Comparison of ENCODE assay signal across 1 cellular context in the genomic region with DNA sequence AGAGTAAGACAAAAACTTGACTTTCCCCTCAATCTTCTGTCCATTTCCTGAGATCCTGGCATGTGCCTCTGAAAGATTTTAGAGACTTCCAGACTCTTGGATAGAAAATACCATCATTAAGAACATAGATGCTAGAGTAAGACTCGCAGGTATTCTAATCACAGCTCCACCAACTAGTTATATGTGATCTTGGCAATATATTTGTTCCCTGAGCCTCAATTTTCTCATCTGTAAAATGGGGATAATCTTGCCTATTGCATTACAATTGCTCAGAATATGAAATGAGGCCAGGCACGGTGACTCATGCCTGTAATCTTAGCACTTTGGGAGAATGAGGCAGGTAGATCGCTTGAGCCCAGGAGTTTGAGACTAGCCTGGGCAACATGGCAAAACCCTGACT.
A peak's percentile ranks its signal among the peaks of the same experiment; 100 is the strongest.
TF ChIP-seq lines count a peak whose summit lies in the region.

No MANE protein-coding gene starts in this region.

TF ChIP-seq in K562, 482 proteins besides CTCF, POLR2A, EP300 and RAD21 (continues in another document):
- TF ChIP-seq, protein P1, sequence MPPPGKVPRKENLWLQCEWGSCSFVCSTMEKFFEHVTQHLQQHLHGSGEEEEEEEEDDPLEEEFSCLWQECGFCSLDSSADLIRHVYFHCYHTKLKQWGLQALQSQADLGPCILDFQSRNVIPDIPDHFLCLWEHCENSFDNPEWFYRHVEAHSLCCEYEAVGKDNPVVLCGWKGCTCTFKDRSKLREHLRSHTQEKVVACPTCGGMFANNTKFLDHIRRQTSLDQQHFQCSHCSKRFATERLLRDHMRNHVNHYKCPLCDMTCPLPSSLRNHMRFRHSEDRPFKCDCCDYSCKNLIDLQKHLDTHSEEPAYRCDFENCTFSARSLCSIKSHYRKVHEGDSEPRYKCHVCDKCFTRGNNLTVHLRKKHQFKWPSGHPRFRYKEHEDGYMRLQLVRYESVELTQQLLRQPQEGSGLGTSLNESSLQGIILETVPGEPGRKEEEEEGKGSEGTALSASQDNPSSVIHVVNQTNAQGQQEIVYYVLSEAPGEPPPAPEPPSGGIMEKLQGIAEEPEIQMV (tag; conservative IDR thresholded peaks at IDR 0.05; ENCODE audit: low read depth), result no peak
- TF ChIP-seq BCOR (IDR thresholded peaks at IDR 0.05) (peak; percentile 87), CBX3 (IDR thresholded peaks at IDR 0.05; ENCODE audit: borderline replicate concordance in 1 of 2, low read length in 2 of 2) (peak in 1 of 2 experiments; percentile 46; a peak in 1 of 3 replicates), MAZ (CRISPR knock-in tag; conservative IDR thresholded peaks at IDR 0.05 in 1 of 2, IDR thresholded peaks at IDR 0.05 in 1 of 2) (no peak), ZNF561 (CRISPR knock-in tag; conservative IDR thresholded peaks at IDR 0.05) (no peak), CCAR2 (IDR thresholded peaks at IDR 0.05; ENCODE audit: low read depth, low read length) (no peak), ZNF316 (IDR thresholded peaks at IDR 0.05) (0 out of 2 replicates have a peak, but pooled peaks have one; percentile 14), SPI1 (IDR thresholded peaks at IDR 0.05; ENCODE audit: borderline replicate concordance, low read depth, low read length) (no peak), GTF2A2 (tag; IDR thresholded peaks at IDR 0.05) (no peak), ZNF583 (CRISPR knock-in tag; IDR thresholded peaks at IDR 0.05) (no peak), ZBED1 (IDR thresholded peaks at IDR 0.05) (no peak), SMARCB1 (IDR thresholded peaks at IDR 0.05; ENCODE audit: insufficient read length, low read depth) (no peak), XRCC5 (IDR thresholded peaks at IDR 0.05; ENCODE audit: low read depth, low read length) (no peak), NCOA6 (IDR thresholded peaks at IDR 0.05) (no peak), RCOR1 (IDR thresholded peaks at IDR 0.05; ENCODE audit: borderline replicate concordance in 1 of 2, low read depth in 2 of 2, low read length in 2 of 2) (no peak), CCNT2 (IDR thresholded peaks at IDR 0.05; ENCODE audit: borderline replicate concordance, extremely low read depth, insufficient read length, low read depth, low read length) (no peak), DNMT1 (IDR thresholded peaks at IDR 0.05) (no peak), SNIP1 (IDR thresholded peaks at IDR 0.05; ENCODE audit: low read depth) (no peak), SMARCA4 (IDR thresholded peaks at IDR 0.05) (no peak), CHD1 (IDR thresholded peaks at IDR 0.05; ENCODE audit: low read length) (no peak), SNRNP70 (optimal IDR thresholded peaks at IDR 0.05; ENCODE audit: low read depth, low read length) (no peak), POLR3G (IDR thresholded peaks at IDR 0.05; ENCODE audit: extremely low read depth, insufficient read length, insufficient replicate concordance) (no peak), SIN3A (IDR thresholded peaks at IDR 0.05; ENCODE audit: borderline replicate concordance in 2 of 2, control insufficient read depth in 1 of 2, low read depth in 2 of 2, low read length in 2 of 2) (no peak)
- TF ChIP-seq, protein P2, sequence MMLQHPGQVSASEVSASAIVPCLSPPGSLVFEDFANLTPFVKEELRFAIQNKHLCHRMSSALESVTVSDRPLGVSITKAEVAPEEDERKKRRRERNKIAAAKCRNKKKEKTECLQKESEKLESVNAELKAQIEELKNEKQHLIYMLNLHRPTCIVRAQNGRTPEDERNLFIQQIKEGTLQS (IDR thresholded peaks at IDR 0.05), result 0 out of 2 replicates have a peak, but pooled peaks have one; percentile 26
- TF ChIP-seq, protein P2 (CRISPR knock-in tag; conservative IDR thresholded peaks at IDR 0.05), result no peak
- TF ChIP-seq, protein P3, sequence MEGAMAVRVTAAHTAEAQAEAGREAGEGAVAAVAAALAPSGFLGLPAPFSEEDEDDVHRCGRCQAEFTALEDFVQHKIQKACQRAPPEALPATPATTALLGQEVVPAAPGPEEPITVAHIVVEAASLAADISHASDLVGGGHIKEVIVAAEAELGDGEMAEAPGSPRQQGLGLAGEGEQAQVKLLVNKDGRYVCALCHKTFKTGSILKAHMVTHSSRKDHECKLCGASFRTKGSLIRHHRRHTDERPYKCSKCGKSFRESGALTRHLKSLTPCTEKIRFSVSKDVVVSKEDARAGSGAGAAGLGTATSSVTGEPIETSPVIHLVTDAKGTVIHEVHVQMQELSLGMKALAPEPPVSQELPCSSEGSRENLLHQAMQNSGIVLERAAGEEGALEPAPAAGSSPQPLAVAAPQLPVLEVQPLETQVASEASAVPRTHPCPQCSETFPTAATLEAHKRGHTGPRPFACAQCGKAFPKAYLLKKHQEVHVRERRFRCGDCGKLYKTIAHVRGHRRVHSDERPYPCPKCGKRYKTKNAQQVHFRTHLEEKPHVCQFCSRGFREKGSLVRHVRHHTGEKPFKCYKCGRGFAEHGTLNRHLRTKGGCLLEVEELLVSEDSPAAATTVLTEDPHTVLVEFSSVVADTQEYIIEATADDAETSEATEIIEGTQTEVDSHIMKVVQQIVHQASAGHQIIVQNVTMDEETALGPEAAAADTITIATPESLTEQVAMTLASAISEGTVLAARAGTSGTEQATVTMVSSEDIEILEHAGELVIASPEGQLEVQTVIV (CRISPR knock-in tag; IDR thresholded peaks at IDR 0.05; ENCODE audit: borderline replicate concordance), result no peak
- TF ChIP-seq, protein P4, sequence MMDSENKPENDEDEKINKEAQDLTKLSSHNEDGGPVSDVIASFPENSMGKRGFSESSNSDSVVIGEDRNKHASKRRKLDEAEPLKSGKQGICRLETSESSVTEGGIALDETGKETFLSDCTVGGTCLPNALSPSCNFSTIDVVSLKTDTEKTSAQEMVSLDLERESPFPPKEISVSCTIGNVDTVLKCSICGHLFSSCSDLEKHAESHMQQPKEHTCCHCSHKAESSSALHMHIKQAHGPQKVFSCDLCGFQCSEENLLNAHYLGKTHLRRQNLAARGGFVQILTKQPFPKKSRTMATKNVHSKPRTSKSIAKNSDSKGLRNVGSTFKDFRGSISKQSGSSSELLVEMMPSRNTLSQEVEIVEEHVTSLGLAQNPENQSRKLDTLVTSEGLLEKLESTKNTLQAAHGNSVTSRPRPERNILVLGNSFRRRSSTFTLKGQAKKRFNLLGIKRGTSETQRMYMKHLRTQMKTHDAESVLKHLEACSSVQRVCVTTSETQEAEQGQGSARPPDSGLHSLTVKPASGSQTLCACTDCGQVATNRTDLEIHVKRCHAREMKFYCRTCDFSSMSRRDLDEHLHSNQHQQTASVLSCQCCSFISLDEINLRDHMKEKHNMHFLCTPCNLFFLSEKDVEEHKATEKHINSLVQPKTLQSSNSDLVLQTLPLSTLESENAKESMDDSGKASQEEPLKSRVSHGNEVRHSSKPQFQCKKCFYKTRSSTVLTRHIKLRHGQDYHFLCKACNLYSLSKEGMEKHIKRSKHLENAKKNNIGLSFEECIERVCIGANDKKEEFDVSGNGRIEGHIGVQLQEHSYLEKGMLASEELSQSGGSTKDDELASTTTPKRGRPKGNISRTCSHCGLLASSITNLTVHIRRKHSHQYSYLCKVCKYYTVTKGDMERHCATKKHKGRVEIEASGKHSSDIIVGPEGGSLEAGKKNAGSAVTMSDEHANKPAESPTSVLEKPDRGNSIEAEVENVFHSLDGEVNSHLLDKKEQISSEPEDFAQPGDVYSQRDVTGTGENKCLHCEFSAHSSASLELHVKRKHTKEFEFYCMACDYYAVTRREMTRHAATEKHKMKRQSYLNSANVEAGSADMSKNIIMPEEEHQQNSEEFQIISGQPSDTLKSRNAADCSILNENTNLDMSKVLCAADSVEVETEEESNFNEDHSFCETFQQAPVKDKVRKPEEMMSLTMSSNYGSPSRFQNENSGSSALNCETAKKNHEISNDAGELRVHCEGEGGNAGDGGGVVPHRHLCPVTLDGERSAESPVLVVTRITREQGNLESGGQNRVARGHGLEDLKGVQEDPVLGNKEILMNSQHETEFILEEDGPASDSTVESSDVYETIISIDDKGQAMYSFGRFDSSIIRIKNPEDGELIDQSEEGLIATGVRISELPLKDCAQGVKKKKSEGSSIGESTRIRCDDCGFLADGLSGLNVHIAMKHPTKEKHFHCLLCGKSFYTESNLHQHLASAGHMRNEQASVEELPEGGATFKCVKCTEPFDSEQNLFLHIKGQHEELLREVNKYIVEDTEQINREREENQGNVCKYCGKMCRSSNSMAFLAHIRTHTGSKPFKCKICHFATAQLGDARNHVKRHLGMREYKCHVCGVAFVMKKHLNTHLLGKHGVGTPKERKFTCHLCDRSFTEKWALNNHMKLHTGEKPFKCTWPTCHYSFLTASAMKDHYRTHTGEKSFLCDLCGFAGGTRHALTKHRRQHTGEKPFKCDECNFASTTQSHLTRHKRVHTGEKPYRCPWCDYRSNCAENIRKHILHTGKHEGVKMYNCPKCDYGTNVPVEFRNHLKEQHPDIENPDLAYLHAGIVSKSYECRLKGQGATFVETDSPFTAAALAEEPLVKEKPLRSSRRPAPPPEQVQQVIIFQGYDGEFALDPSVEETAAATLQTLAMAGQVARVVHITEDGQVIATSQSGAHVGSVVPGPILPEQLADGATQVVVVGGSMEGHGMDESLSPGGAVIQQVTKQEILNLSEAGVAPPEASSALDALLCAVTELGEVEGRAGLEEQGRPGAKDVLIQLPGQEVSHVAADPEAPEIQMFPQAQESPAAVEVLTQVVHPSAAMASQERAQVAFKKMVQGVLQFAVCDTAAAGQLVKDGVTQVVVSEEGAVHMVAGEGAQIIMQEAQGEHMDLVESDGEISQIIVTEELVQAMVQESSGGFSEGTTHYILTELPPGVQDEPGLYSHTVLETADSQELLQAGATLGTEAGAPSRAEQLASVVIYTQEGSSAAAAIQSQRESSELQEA (IDR thresholded peaks at IDR 0.05; ENCODE audit: low read depth), result no peak
- TF ChIP-seq, protein P5, sequence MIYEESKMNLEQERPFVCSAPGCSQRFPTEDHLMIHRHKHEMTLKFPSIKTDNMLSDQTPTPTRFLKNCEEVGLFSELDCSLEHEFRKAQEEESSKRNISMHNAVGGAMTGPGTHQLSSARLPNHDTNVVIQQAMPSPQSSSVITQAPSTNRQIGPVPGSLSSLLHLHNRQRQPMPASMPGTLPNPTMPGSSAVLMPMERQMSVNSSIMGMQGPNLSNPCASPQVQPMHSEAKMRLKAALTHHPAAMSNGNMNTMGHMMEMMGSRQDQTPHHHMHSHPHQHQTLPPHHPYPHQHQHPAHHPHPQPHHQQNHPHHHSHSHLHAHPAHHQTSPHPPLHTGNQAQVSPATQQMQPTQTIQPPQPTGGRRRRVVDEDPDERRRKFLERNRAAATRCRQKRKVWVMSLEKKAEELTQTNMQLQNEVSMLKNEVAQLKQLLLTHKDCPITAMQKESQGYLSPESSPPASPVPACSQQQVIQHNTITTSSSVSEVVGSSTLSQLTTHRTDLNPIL (CRISPR knock-in tag; IDR thresholded peaks at IDR 0.05), result no peak
- TF ChIP-seq, protein P6, sequence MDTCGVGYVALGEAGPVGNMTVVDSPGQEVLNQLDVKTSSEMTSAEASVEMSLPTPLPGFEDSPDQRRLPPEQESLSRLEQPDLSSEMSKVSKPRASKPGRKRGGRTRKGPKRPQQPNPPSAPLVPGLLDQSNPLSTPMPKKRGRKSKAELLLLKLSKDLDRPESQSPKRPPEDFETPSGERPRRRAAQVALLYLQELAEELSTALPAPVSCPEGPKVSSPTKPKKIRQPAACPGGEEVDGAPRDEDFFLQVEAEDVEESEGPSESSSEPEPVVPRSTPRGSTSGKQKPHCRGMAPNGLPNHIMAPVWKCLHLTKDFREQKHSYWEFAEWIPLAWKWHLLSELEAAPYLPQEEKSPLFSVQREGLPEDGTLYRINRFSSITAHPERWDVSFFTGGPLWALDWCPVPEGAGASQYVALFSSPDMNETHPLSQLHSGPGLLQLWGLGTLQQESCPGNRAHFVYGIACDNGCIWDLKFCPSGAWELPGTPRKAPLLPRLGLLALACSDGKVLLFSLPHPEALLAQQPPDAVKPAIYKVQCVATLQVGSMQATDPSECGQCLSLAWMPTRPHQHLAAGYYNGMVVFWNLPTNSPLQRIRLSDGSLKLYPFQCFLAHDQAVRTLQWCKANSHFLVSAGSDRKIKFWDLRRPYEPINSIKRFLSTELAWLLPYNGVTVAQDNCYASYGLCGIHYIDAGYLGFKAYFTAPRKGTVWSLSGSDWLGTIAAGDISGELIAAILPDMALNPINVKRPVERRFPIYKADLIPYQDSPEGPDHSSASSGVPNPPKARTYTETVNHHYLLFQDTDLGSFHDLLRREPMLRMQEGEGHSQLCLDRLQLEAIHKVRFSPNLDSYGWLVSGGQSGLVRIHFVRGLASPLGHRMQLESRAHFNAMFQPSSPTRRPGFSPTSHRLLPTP (IDR thresholded peaks at IDR 0.05; ENCODE audit: borderline replicate concordance, extremely low read depth, insufficient read length), result no peak
- TF ChIP-seq, protein P7, sequence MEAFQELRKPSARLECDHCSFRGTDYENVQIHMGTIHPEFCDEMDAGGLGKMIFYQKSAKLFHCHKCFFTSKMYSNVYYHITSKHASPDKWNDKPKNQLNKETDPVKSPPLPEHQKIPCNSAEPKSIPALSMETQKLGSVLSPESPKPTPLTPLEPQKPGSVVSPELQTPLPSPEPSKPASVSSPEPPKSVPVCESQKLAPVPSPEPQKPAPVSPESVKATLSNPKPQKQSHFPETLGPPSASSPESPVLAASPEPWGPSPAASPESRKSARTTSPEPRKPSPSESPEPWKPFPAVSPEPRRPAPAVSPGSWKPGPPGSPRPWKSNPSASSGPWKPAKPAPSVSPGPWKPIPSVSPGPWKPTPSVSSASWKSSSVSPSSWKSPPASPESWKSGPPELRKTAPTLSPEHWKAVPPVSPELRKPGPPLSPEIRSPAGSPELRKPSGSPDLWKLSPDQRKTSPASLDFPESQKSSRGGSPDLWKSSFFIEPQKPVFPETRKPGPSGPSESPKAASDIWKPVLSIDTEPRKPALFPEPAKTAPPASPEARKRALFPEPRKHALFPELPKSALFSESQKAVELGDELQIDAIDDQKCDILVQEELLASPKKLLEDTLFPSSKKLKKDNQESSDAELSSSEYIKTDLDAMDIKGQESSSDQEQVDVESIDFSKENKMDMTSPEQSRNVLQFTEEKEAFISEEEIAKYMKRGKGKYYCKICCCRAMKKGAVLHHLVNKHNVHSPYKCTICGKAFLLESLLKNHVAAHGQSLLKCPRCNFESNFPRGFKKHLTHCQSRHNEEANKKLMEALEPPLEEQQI (IDR thresholded peaks at IDR 0.05), result no peak
- TF ChIP-seq, protein P8, sequence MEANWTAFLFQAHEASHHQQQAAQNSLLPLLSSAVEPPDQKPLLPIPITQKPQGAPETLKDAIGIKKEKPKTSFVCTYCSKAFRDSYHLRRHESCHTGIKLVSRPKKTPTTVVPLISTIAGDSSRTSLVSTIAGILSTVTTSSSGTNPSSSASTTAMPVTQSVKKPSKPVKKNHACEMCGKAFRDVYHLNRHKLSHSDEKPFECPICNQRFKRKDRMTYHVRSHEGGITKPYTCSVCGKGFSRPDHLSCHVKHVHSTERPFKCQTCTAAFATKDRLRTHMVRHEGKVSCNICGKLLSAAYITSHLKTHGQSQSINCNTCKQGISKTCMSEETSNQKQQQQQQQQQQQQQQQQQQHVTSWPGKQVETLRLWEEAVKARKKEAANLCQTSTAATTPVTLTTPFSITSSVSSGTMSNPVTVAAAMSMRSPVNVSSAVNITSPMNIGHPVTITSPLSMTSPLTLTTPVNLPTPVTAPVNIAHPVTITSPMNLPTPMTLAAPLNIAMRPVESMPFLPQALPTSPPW (CRISPR knock-in tag; IDR thresholded peaks at IDR 0.05), result no peak
